Comparison of ENCODE assay signal across 8 cellular contexts in the genomic region with DNA sequence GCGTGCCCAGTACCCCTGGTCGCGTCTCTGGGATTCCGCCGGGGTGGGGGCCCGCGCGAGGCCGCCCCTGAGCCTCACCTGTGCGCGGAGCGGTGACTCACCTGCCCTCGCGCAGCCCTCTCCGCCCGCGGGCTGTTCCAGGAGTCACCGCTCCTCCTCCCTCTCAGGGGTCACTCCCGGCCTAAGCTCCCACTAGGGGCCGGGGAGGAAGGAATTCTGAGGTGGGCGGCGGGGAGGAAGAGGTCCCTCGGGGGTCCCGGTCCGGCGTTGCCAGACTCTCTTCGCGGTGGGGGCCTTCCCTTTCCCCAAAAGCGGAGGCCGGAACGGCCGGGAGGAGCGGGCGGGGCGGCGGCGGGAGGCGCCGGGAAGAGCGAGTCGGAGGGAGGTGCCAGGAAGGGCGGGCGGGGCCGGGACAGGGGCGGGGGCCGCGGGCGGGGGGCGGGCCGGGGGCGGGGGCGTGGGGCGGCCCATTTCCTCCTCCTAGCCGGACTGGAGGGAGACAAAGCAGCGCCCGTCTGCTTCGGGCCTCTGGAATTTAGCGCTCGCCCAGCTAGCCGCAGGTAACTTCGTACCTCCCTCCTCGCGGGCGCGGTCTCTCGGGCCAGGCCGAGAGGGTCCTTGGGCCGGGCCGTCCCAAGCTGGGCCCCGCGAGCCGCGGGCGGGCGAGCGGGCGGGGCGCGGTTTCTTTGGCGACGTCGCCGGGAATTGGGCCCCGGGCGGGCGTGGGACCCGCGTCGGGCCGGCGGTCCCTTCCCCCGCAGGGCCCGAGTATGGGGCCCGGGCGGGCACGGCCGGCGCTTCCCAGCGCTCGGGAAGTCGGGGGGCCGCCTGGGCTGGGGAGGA. TPM values are rescaled to one million over a fixed set of nuclear protein-coding genes. Genes with fewer than 3 reads are reported as not detected.
DNase-seq lines count a peak whose midpoint lies in the region; ATAC-seq and TF ChIP-seq lines count a peak whose summit lies in the region.

A gene with protein sequence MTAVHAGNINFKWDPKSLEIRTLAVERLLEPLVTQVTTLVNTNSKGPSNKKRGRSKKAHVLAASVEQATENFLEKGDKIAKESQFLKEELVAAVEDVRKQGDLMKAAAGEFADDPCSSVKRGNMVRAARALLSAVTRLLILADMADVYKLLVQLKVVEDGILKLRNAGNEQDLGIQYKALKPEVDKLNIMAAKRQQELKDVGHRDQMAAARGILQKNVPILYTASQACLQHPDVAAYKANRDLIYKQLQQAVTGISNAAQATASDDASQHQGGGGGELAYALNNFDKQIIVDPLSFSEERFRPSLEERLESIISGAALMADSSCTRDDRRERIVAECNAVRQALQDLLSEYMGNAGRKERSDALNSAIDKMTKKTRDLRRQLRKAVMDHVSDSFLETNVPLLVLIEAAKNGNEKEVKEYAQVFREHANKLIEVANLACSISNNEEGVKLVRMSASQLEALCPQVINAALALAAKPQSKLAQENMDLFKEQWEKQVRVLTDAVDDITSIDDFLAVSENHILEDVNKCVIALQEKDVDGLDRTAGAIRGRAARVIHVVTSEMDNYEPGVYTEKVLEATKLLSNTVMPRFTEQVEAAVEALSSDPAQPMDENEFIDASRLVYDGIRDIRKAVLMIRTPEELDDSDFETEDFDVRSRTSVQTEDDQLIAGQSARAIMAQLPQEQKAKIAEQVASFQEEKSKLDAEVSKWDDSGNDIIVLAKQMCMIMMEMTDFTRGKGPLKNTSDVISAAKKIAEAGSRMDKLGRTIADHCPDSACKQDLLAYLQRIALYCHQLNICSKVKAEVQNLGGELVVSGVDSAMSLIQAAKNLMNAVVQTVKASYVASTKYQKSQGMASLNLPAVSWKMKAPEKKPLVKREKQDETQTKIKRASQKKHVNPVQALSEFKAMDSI (plus strand): TSS at position 475 of the 843 bp plus-strand sequence. CDS start 28,500 bp downstream, outside the sequence.

- peak within 1 kb of the TSS; percentile 60 to 90 (median 74) for H3K4me3 ChIP-seq in adrenal gland

- H3K4me1 ChIP-seq in adrenal gland (replicated peaks in 1 of 2) = peaks cover 17 to 32% of the 10 kb centered on the region in 2 donors

- TF ChIP-seq CTCF in adrenal gland (IDR thresholded peaks at IDR 0.05) = peak in 2 of 6 experiments; percentile 15 to 18
- no peak for TF ChIP-seq CTCF in type B pancreatic cell (conservative IDR thresholded peaks at IDR 0.05)

- 0 to 2% (median 1%) methylated on average over 13 to 99 of the region's 102 CpGs for WGBS in adrenal gland, 4 donors

- no peak for TF ChIP-seq RAD21 in Ishikawa (IDR thresholded peaks at IDR 0.05; ENCODE audit: low read depth)

- peaks cover 5% of the 10 kb centered on the region for H3K9me3 Mint-ChIP-seq in type B pancreatic cell

- DNase-seq in C1 segment of cervical spinal cord (lab: John Stamatoyannopoulos, UW) (peak in 13 of 14 donors; percentile 14 to 86 (median 68)), SW480 (ENCODE audit: low spot score) (peak; percentile 93), adrenal gland (peak; percentile 74 to 88 (median 81)), cardiac septum (ENCODE audit: low spot score) (peak; percentile 93), posterior cingulate gyrus (peak; percentile 19 to 92 (median 58)), type B pancreatic cell (ENCODE audit: extremely low spot score, unreplicated experiment) (peak; percentile 83)

- H3K36me3 Mint-ChIP-seq in type B pancreatic cell = peaks cover 31% of the 10 kb centered on the region

- H3K27ac Mint-ChIP-seq in type B pancreatic cell = peak within 1 kb of the TSS; percentile 98

- peaks cover 0 to 3% of the 10 kb centered on the region in 2 donors for H3K36me3 ChIP-seq in adrenal gland (replicated peaks in 1 of 2)

- H3K4me3 Mint-ChIP-seq in type B pancreatic cell = peak within 1 kb of the TSS; percentile 95

- peak; percentile 45 for ATAC-seq in GM19438 (IDR thresholded peaks at IDR 0.05; ENCODE audit: low read depth, unreplicated experiment)

- H3K9me3 ChIP-seq in adrenal gland (replicated peaks in 1 of 3) = no peaks in the 10 kb centered on the region

- peak within 1 kb of the TSS; percentile 97 to 100 (median 98) for H3K27ac ChIP-seq in adrenal gland

- TF ChIP-seq EP300 in Ishikawa (IDR thresholded peaks at IDR 0.05; ENCODE audit: borderline replicate concordance) = peak; percentile 96

- H3K4me1 Mint-ChIP-seq in type B pancreatic cell (ENCODE audit: unreplicated experiment) = peaks cover 40% of the 10 kb centered on the region

- no peaks in the 10 kb centered on the region for H3K27me3 ChIP-seq in adrenal gland

- no peaks in the 10 kb centered on the region for H3K27me3 Mint-ChIP-seq in type B pancreatic cell

- TF ChIP-seq POLR2A in adrenal gland (IDR thresholded peaks at IDR 0.05) = peak; percentile 74 to 81

- intact Hi-C loops in adrenal gland (cut with DNase I) = no loop called here
- intact Hi-C loops in cardiac septum (cut with DNase I) = loop anchor here (5.0 kb wide), 2 partner anchors 176 to 509 kb away; a partner anchor contains a TSS
- intact Hi-C loops in posterior cingulate gyrus (cut with DNase I) = loop anchor here (10.0 kb wide), 2 partner anchors 88 to 202 kb away; no protein-coding TSS in a partner anchor

TF ChIP-seq in Ishikawa, 13 proteins besides CTCF, POLR2A, EP300 and RAD21:
- peak; percentile 47; the same call in 1 of the 2 replicates for TF ChIP-seq TEAD4 (IDR thresholded peaks at IDR 0.05)
- peak; percentile 32; the same call in 1 of the 2 replicates for TF ChIP-seq EGR1 (IDR thresholded peaks at IDR 0.05)
- TF ChIP-seq CREB1 (IDR thresholded peaks at IDR 0.05; ENCODE audit: low read depth) = no peak
- no peak for TF ChIP-seq CEBPB (IDR thresholded peaks at IDR 0.05)
- TF ChIP-seq, protein P1, sequence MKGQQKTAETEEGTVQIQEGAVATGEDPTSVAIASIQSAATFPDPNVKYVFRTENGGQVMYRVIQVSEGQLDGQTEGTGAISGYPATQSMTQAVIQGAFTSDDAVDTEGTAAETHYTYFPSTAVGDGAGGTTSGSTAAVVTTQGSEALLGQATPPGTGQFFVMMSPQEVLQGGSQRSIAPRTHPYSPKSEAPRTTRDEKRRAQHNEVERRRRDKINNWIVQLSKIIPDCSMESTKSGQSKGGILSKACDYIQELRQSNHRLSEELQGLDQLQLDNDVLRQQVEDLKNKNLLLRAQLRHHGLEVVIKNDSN (IDR thresholded peaks at IDR 0.05) = no peak
- 0 out of 2 replicates have a peak, but pooled peaks have one; percentile 47 for TF ChIP-seq YY1 (IDR thresholded peaks at IDR 0.05; ENCODE audit: low read depth)
- TF ChIP-seq NFIC (IDR thresholded peaks at IDR 0.05) = no peak
- TF ChIP-seq FOXM1 (IDR thresholded peaks at IDR 0.05; ENCODE audit: borderline replicate concordance, low read depth) = no peak
- TF ChIP-seq TCF12 (IDR thresholded peaks at IDR 0.05; ENCODE audit: low read depth) = peak; percentile 32; the same call in 1 of the 2 replicates
- TF ChIP-seq ZBTB7A (IDR thresholded peaks at IDR 0.05; ENCODE audit: low read depth) = peak; percentile 91
- TF ChIP-seq, protein P2, sequence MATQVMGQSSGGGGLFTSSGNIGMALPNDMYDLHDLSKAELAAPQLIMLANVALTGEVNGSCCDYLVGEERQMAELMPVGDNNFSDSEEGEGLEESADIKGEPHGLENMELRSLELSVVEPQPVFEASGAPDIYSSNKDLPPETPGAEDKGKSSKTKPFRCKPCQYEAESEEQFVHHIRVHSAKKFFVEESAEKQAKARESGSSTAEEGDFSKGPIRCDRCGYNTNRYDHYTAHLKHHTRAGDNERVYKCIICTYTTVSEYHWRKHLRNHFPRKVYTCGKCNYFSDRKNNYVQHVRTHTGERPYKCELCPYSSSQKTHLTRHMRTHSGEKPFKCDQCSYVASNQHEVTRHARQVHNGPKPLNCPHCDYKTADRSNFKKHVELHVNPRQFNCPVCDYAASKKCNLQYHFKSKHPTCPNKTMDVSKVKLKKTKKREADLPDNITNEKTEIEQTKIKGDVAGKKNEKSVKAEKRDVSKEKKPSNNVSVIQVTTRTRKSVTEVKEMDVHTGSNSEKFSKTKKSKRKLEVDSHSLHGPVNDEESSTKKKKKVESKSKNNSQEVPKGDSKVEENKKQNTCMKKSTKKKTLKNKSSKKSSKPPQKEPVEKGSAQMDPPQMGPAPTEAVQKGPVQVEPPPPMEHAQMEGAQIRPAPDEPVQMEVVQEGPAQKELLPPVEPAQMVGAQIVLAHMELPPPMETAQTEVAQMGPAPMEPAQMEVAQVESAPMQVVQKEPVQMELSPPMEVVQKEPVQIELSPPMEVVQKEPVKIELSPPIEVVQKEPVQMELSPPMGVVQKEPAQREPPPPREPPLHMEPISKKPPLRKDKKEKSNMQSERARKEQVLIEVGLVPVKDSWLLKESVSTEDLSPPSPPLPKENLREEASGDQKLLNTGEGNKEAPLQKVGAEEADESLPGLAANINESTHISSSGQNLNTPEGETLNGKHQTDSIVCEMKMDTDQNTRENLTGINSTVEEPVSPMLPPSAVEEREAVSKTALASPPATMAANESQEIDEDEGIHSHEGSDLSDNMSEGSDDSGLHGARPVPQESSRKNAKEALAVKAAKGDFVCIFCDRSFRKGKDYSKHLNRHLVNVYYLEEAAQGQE (IDR thresholded peaks at IDR 0.05; ENCODE audit: low read depth) = peak; percentile 3; the same call in 1 of the 2 replicates
- TF ChIP-seq TAF1 (IDR thresholded peaks at IDR 0.05; ENCODE audit: low read depth) = peak; percentile 77
- TF ChIP-seq, protein P3, sequence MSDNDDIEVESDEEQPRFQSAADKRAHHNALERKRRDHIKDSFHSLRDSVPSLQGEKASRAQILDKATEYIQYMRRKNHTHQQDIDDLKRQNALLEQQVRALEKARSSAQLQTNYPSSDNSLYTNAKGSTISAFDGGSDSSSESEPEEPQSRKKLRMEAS (IDR thresholded peaks at IDR 0.05) = 0 out of 2 replicates have a peak, but pooled peaks have one; percentile 41

RNA-seq across cellular contexts. Expression of the gene that starts here (rescaled TPM):
- total RNA-seq in adrenal gland (100 to 1,000 TPM; 297 to 521 (median 347) TPM), cardiac septum (427 TPM), type B pancreatic cell (ENCODE audit: low replicate concordance) (371 and 498 TPM in 2 replicates)
- 100 to 1,000 TPM; 111 to 371 (median 133) TPM for polyA plus RNA-seq in adrenal gland

Comparison
In these comparisons a context has a peak if more than half of its experiments do, and no peak if none do; other contexts are left out.
1. Peak in every context shown above with its lines: DNase-seq, ATAC-seq, H3K4me3 ChIP-seq and H3K27ac ChIP-seq.
2. intact Hi-C loops: an anchor here in cardiac septum (5.0 kb wide) and posterior cingulate gyrus (10.0 kb wide); none called in adrenal gland.